ENCODE assay signal across 16 cellular contexts in the genomic region with DNA sequence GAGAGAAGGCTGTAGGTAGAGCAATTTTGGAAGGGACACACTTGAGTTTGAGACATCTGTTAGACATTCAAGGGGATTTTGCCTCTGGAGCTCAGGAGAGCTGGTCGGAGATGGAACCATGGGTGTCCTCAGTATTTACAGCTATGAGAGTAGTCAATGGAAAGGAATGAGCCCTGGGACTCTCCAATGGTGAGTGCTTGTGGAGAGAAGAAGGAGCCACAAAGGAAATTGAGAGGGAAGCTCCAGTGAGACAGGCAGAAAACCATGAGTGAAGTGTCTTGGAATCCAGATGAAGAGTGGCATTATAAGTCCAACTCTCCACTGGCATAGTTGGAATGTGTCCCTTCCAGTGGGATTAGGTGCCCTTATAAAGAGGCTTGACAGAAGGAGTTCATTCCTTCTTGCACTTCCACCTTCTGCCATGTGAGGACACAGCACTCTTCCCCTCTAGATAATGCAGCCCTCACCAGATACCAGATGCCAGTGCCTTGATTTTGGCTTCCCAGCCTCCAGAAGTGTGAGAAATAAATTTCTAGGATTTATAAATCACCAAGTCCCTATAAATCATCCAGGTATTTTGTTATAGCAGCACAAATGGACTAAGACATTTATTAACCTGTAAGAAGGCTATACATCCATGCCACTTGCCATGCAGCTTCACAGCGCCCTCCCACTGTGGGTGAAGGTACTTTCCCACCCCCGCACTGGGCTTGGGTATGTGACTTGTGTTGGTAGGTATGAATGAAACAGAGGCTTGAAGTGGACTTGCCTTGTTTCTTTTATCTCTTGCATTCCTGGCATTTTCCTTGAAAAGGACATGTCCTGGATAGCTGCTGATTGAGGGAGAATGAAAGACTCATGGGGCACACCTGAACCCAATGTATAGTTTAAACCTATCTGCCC. TPM values are rescaled to one million over a fixed set of nuclear protein-coding genes. Genes with fewer than 3 reads are reported as not detected.
DNase-seq lines count a peak whose midpoint lies in the region; ATAC-seq and TF ChIP-seq lines count a peak whose summit lies in the region.
"Had no signal": no experiment of that assay in that cellular context is flagged by ENCODE, and none has a peak within 500 bp of the region (broad histone marks: within the 10 kb centered on the region; RNA-seq: fewer than 3 reads in every experiment).

No MANE protein-coding gene starts in this region.

- TF ChIP-seq POLR2A in stomach (IDR thresholded peaks at IDR 0.05), result no peak

- WGBS in stomach, 5 donors, result 85 to 93% (median 88%) methylated on average over 3 of the region's 3 CpGs

- no peak for ATAC-seq in HG03469 (IDR thresholded peaks at IDR 0.05; ENCODE audit: unreplicated experiment)
- no peak for ATAC-seq in Right ventricle myocardium superior (ENCODE audit: poor library complexity)
- ATAC-seq: stimulated activated naive CD8-positive, alpha-beta T cell treated with anti-CD3 and anti-CD28 coated beads, Interleukin-15, amount 100 ng/mL, for 72 hours had no signal

- H3K36me3 ChIP-seq in BJ (ENCODE audit: control insufficient read depth, insufficient read depth, low read length) (no peaks in the 10 kb centered on the region), stomach (no peaks in the 10 kb centered on the region)

- TF ChIP-seq CTCF in BJ (IDR thresholded peaks at IDR 0.05; ENCODE audit: insufficient read depth, low read depth, low read length) (0 out of 2 replicates have a peak, but pooled peaks have one; percentile 22), GM12864 (IDR thresholded peaks at IDR 0.05; ENCODE audit: low read depth, low read length, missing control alignments) (peak; percentile 32), glutamatergic neuron (IDR thresholded peaks at IDR 0.05; ENCODE audit: partially characterized antibody, unreplicated experiment) (peak; percentile 19), stomach (IDR thresholded peaks at IDR 0.05) (no peak)

- no peaks in the 10 kb centered on the region for H3K27me3 Mint-ChIP-seq in glutamatergic neuron (ENCODE audit: unreplicated experiment)

- H3K9me3 ChIP-seq in stomach, result peaks cover 0 to 8% (median 3%) of the 10 kb centered on the region in 4 donors

- intact Hi-C loops in Right ventricle myocardium superior (cut with DNase I) (no loop called here), stomach (cut with DNase I; ENCODE audit: low total_unique reads) (no loop called here)

- DNase-seq in BJ (ENCODE audit: low read depth), result no peak
- DNase-seq in GM12864 (ENCODE audit: low read depth), result no peak
- DNase-seq in OCI-M1 (lab: John Stamatoyannopoulos, UW), result peak; percentile 14
- no peak for DNase-seq in glutamatergic neuron
- no peak for DNase-seq in Right ventricle myocardium superior
- no peak for DNase-seq in stomach
- no peak for DNase-seq in HPDE6-E6E7 (ENCODE audit: extremely low spot score)
- DNase-seq: activated T-cell treated with anti-CD3 and anti-CD28 coated beads for 4 hours; aorta; hypothalamus; MV-4-11; NCI-H510A; SHP77; stimulated activated naive CD8-positive, alpha-beta T cell treated with anti-CD3 and anti-CD28 coated beads, Interleukin-15, amount 100 ng/mL, for 72 hours had no signal

- H3K9me3 Mint-ChIP-seq in glutamatergic neuron (ENCODE audit: unreplicated experiment), result peaks cover 2% of the 10 kb centered on the region

- POLR2A ChIA-PET in BJ (lab: Charles Lee), result interaction anchor here (0.5 kb wide), 1 partner anchor 222 kb away, joined by 8 read pairs; no protein-coding TSS in a partner anchor

- no peak overlapping the region for H3K27ac ChIP-seq in stomach

- H3K4me3 ChIP-seq in BJ (ENCODE audit: low read depth, low read length) (no peak overlapping the region), GM12864 (ENCODE audit: low read depth, low read length) (no peak overlapping the region), stomach (no peak overlapping the region)

- no peak for TF ChIP-seq EP300 in stomach (IDR thresholded peaks at IDR 0.05)

- CTCF ChIA-PET in BJ (lab: Yijun Ruan, JAX), result interaction anchor here (0.6 to 1.7 kb wide), 8 partner anchors 9 to 821 kb away, joined by 3 to 7 read pairs (median 4); no protein-coding TSS in a partner anchor

- peaks cover 2% of the 10 kb centered on the region for H3K4me1 Mint-ChIP-seq in glutamatergic neuron (ENCODE audit: low read depth, unreplicated experiment)

- no peak overlapping the region for H3K4me3 Mint-ChIP-seq in glutamatergic neuron (ENCODE audit: unreplicated experiment)
- H3K4me3 Mint-ChIP-seq: mesothelial cell of epicardium; stimulated activated naive CD8-positive, alpha-beta T cell treated with anti-CD3 and anti-CD28 coated beads, Interleukin-15, amount 100 ng/mL, for 72 hours had no signal

- H3K4me1 ChIP-seq in stomach, result peaks cover 0 to 6% (median 2%) of the 10 kb centered on the region in 4 donors

- H3K27me3 ChIP-seq in BJ (ENCODE audit: control insufficient read depth, insufficient read depth, low read length) (no peaks in the 10 kb centered on the region), stomach (peaks cover 0 to 10% (median 5%) of the 10 kb centered on the region in 3 donors)

- no peak overlapping the region for H3K27ac Mint-ChIP-seq in glutamatergic neuron (ENCODE audit: unreplicated experiment)
- H3K27ac Mint-ChIP-seq: mesothelial cell of epicardium; stimulated activated naive CD8-positive, alpha-beta T cell treated with anti-CD3 and anti-CD28 coated beads, Interleukin-15, amount 100 ng/mL, for 72 hours had no signal

- H3K36me3 Mint-ChIP-seq in glutamatergic neuron (ENCODE audit: unreplicated experiment), result peaks cover 5% of the 10 kb centered on the region
- H3K36me3 Mint-ChIP-seq: mesothelial cell of epicardium had no signal

RNA-seq across cellular contexts. Expression of gene LLPH, which starts 27.3 kb away (rescaled TPM):
- 4.0 and 12.6 TPM in 2 replicates for polyA plus RNA-seq in BJ (2011; rRNA removed)
- 1.5 and 2.3 TPM in 2 replicates for polyA minus RNA-seq in BJ (2011; rRNA and poly(A)+ RNA removed)
- total RNA-seq in glutamatergic neuron (ENCODE audit: unreplicated experiment), result 14.4 TPM
- 14.8 TPM for total RNA-seq in Right ventricle myocardium superior
- 10 to 100 TPM in 2 of 5 donors, 1 to 10 TPM in 2, under 1 TPM in 1; 0.29 to 15.8 (median 9.8) TPM for total RNA-seq in stomach
- polyA plus RNA-seq in stomach, result 10 to 100 TPM; 14.4 to 28.1 (median 19.0) TPM

Comparison
In these comparisons a context has a peak if more than half of its experiments do, and no peak if none do; other contexts are left out.
1. CTCF ChIP-seq: peak in BJ (single experiment), GM12864 (single experiment) and glutamatergic neuron (single experiment); none in stomach (0 of 7).